In the genomic region with DNA sequence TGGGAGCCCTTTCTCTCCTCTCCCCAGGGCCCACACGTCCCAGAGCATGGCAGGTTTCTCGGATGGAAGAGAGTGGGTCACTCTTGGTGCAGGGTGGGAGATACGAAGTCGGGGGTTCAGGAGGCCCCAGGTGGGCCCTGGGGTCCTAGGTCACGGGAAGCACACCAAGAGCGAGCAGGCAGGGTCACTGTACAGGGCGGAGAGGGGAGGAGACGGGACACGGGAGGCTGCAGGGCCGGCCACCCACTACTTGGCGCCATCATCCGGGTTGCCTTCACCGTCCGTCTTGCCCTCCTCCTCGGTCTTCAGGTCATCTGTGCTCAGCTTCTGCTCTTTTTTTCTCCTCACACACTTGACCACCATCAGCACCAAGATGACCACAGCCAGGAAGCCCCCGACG, we compare ENCODE assay signal across 24 cellular contexts. TPM values are rescaled to one million over a fixed set of nuclear protein-coding genes. Genes with fewer than 3 reads are reported as not detected.
"Had no signal": no experiment of that assay in that cellular context is flagged by ENCODE, and none has a peak within 500 bp of the region (broad histone marks: within the 10 kb centered on the region; RNA-seq: fewer than 3 reads in every experiment).

No MANE protein-coding gene starts in this region.

- H3K9ac ChIP-seq: SK-N-SH had no signal

- H3K9me3 ChIP-seq: SK-N-SH had no signal

- DNase-seq: KBM-7, MV-4-11, NCI-H1048, NCI-H1105, NCI-H1417 treated with DMSO at 0.1 percent for 48 hours, NCI-H146, NCI-H187, NCI-H2029, NCI-H2081 treated with DMSO at 0.1 percent for 48 hours, NCI-H2171, NCI-H226, NCI-H446, NCI-H510A, NCI-H524 treated with DMSO at 0.1 percent for 48 hours, NCI-H69, NCI-H774, RPMI8226, SHP77, SK-N-SH had no signal

- FAIRE-seq: RCC 7860 had no signal

- H3K4me2 ChIP-seq: SK-N-SH had no signal

RNA-seq across cellular contexts. Expression of a gene that starts 9.8 kb away (rescaled TPM):
- total RNA-seq: HT-29, LHCN-M2, MCF 10A, SK-MEL-5 had no signal

RNA-seq across cellular contexts. Expression of a gene that starts 14.0 kb away (rescaled TPM):
- total RNA-seq: HT-29, LHCN-M2, MCF 10A, SK-MEL-5 had no signal

RNA-seq across cellular contexts. Expression of a gene that starts 58.2 kb away (rescaled TPM):
- total RNA-seq: HT-29, LHCN-M2, MCF 10A, SK-MEL-5 had no signal
- polyA plus RNA-seq: SK-N-SH had no signal
